ENCODE assay signal across 26 cellular contexts in the genomic region with DNA sequence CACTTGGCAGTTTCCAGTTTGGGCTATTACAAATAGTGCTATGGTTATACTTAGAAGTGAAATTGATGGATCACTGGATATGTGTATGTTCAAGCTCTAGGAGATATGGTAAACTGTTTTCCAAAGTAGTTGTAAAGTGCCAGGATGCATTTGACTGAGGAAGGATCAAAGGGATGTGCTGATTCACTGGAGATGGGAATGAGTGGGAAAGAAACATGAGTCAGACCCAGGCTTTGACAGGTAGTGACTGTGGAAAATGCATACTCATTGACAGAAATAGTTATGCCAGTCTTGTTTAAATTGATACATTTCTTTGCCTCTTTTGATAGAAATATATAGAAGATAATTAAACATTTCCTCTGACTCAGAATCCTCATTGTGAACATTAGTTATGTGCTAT.
A peak's percentile ranks its signal among the peaks of the same experiment; 100 is the strongest.
DNase-seq lines count a peak whose midpoint lies in the region; ATAC-seq, FAIRE-seq and TF ChIP-seq lines count a peak whose summit lies in the region.
"Had no signal": no experiment of that assay in that cellular context is flagged by ENCODE, and none has a peak within 500 bp of the region (broad histone marks: within the 10 kb centered on the region; RNA-seq: fewer than 3 reads in every experiment).

No MANE protein-coding gene starts in this region.

- peak overlapping the region; percentile 19 for H3K27ac Mint-ChIP-seq in memory B cell
- H3K27ac Mint-ChIP-seq in activated CD4-positive, alpha-beta T cell treated with anti-CD3 and anti-CD28 coated beads for 36 hours = no peak overlapping the region
- H3K27ac Mint-ChIP-seq: activated CD8-positive, alpha-beta T cell treated with anti-CD3 and anti-CD28 coated beads for 36 hours; activated naive CD8-positive, alpha-beta T cell; B cell; dendritic cell treated with granulocyte-macrophage colony-stimulating factor and Interleukin-4, amounts not matched to agents 40 ng/mL and 50 ng/mL, for 4 days had no signal

- peaks cover 4% of the 10 kb centered on the region for H3K9me3 Mint-ChIP-seq in memory B cell
- H3K9me3 Mint-ChIP-seq in activated CD4-positive, alpha-beta T cell treated with anti-CD3 and anti-CD28 coated beads for 36 hours (ENCODE audit: low read depth) = peaks cover 4% of the 10 kb centered on the region
- H3K9me3 Mint-ChIP-seq: immature natural killer cell had no signal

- intact Hi-C loops in activated CD4-positive, alpha-beta T cell treated with anti-CD3 and anti-CD28 coated beads for 36 hours (cut with DNase I, micrococcal nuclease) = no loop called here

- H3K4me1 Mint-ChIP-seq in memory B cell = peaks cover 2% of the 10 kb centered on the region
- H3K4me1 Mint-ChIP-seq in activated CD4-positive, alpha-beta T cell treated with anti-CD3 and anti-CD28 coated beads for 36 hours = no peaks in the 10 kb centered on the region
- H3K4me1 Mint-ChIP-seq: B cell, naive B cell had no signal

- H3K36me3 Mint-ChIP-seq in memory B cell = peaks cover 48% of the 10 kb centered on the region
- peaks cover 50% of the 10 kb centered on the region for H3K36me3 Mint-ChIP-seq in activated CD4-positive, alpha-beta T cell treated with anti-CD3 and anti-CD28 coated beads for 36 hours (ENCODE audit: low read depth)

- H3K27me3 Mint-ChIP-seq in memory B cell = no peaks in the 10 kb centered on the region
- no peaks in the 10 kb centered on the region for H3K27me3 Mint-ChIP-seq in activated CD4-positive, alpha-beta T cell treated with anti-CD3 and anti-CD28 coated beads for 36 hours
- H3K27me3 Mint-ChIP-seq: activated CD8-positive, alpha-beta T cell treated with anti-CD3 and anti-CD28 coated beads for 36 hours; activated naive CD8-positive, alpha-beta T cell; B cell; dendritic cell treated with granulocyte-macrophage colony-stimulating factor and Interleukin-4, amounts not matched to agents 40 ng/mL and 50 ng/mL, for 4 days; naive B cell had no signal

- FAIRE-seq in GM12892 (lab: Jason Lieb, UNC) (peak; percentile 9), RCC 7860 (lab: Jason Lieb, UNC) (peak; percentile 88)
- FAIRE-seq: GM12891, small intestine had no signal

- ATAC-seq in memory B cell (ENCODE audit: low read depth) (no peak), HG03460 (IDR thresholded peaks at IDR 0.05; ENCODE audit: unreplicated experiment) (no peak), HG03196 (IDR thresholded peaks at IDR 0.05; ENCODE audit: unreplicated experiment) (no peak), GM19463 (IDR thresholded peaks at IDR 0.05; ENCODE audit: unreplicated experiment) (no peak)
- ATAC-seq in activated CD4-positive, alpha-beta T cell treated with anti-CD3 and anti-CD28 coated beads for 36 hours = no peak
- ATAC-seq: activated CD8-positive, alpha-beta T cell treated with anti-CD3 and anti-CD28 coated beads for 36 hours; activated T-cell treated with anti-CD3 and anti-CD28 coated beads, Interleukin-2, amount 50 U/mL, for 4 hours; heart left ventricle had no signal

- POLR2A ChIA-PET in activated CD4-positive, alpha-beta T cell treated with anti-CD3 and anti-CD28 coated beads for 36 hours (lab: Charles Lee) = no interaction called here

- DNase-seq in GM12892 (ENCODE audit: insufficient read length) = no peak
- DNase-seq in RCC 7860 (ENCODE audit: low spot score) = peak; percentile 63
- peak; percentile 77 for DNase-seq in dermis blood vessel endothelial cell
- DNase-seq in memory B cell (ENCODE audit: low spot score in 2 of 2) = no peak
- no peak for DNase-seq in activated CD4-positive, alpha-beta T cell treated with anti-CD3 and anti-CD28 coated beads for 36 hours
- DNase-seq: activated CD8-positive, alpha-beta T cell treated with anti-CD3 and anti-CD28 coated beads for 36 hours; activated T-cell treated with anti-CD3 and anti-CD28 coated beads, Interleukin-2, amount 50 U/mL, for 4 hours; Caco-2; GF-D8; heart left ventricle; immature natural killer cell; naive B cell; NCI-H1436; NCI-H2171; NCI-H748 treated with DMSO at 0.1 percent for 48 hours; RPMI8226; small intestine; stimulated activated CD8-positive, alpha-beta memory T cell treated with anti-CD3 and anti-CD28 coated beads, Interleukin-4, amount 100 ng/mL, for 48 hours; T-helper 1 cell had no signal

- H3K4me3 Mint-ChIP-seq in memory B cell = no peak overlapping the region
- H3K4me3 Mint-ChIP-seq in activated CD4-positive, alpha-beta T cell treated with anti-CD3 and anti-CD28 coated beads for 36 hours = no peak overlapping the region
- H3K4me3 Mint-ChIP-seq: activated CD8-positive, alpha-beta T cell treated with anti-CD3 and anti-CD28 coated beads for 36 hours; activated naive CD8-positive, alpha-beta T cell; activated T-cell treated with anti-CD3 and anti-CD28 coated beads, Interleukin-2, amount 50 U/mL, for 4 hours; B cell; dendritic cell treated with granulocyte-macrophage colony-stimulating factor and Interleukin-4, amounts not matched to agents 40 ng/mL and 50 ng/mL, for 4 days; immature natural killer cell; naive B cell had no signal

- CTCF ChIA-PET in activated CD4-positive, alpha-beta T cell treated with anti-CD3 and anti-CD28 coated beads for 36 hours (lab: Charles Lee) = interaction anchor here (1.2 kb wide), 1 partner anchor 17 kb away, joined by 3 read pairs; no protein-coding TSS in a partner anchor

- TF ChIP-seq POLR2A in GM12892 (IDR thresholded peaks at IDR 0.05; ENCODE audit: low read depth, low read length) = no peak

Comparison
In these comparisons a context has a peak if more than half of its experiments do, and no peak if none do; other contexts are left out.
1. DNase-seq: peak in RCC 7860 (single experiment) and dermis blood vessel endothelial cell (single experiment); none in GM12892 (single experiment), memory B cell (0 of 2) and activated CD4-positive, alpha-beta T cell treated with anti-CD3 and anti-CD28 coated beads for 36 hours (single experiment).